Comparison of ENCODE assay signal across 24 cellular contexts in the genomic region with DNA sequence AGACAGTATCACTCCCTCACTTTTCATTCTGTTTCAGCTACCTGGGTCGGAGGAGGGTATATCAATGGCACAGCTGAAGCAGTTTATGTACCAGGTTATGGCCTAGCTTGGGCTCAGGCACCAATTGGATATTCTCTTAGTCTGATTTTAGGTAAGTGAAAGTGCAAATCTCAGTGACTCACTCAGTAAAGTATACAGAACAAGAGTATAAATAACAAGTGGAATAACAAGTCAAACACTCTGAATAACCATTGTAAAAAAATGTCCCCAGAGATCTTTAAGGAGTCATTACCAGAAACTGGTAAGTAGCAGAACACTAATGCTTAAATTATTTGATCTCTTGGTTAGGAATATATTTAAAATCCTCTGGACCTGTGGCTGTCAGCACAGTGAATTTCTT. TPM values are rescaled to one million over a fixed set of nuclear protein-coding genes. Genes with fewer than 3 reads are reported as not detected.
"Had no signal": no experiment of that assay in that cellular context is flagged by ENCODE, and none has a peak within 500 bp of the region (broad histone marks: within the 10 kb centered on the region; RNA-seq: fewer than 3 reads in every experiment).

No MANE protein-coding gene starts in this region.

- ATAC-seq: activated CD8-positive, alpha-beta memory T cell treated with anti-CD3 and anti-CD28 coated beads, Interleukin-2, amount 10 ng/mL, durations not matched to agents 7 days and 5 days; activated T-helper 17 cell treated with anti-CD3 and anti-CD28 coated beads, Interleukin-2, amount 50 U/mL, for 72 hours; body of pancreas had no signal

- H3K4me1 Mint-ChIP-seq: activated CD4-positive, alpha-beta memory T cell treated with anti-CD3 and anti-CD28 coated beads, Interleukin-2, amount 10 ng/mL, durations not matched to agents 7 days and 5 days; activated CD8-positive, alpha-beta memory T cell treated with anti-CD3 and anti-CD28 coated beads, Interleukin-2, amount 10 ng/mL, durations not matched to agents 7 days and 5 days; activated naive CD8-positive, alpha-beta T cell treated with anti-CD3 and anti-CD28 coated beads, Interleukin-2, amount 10 ng/mL, durations not matched to agents 7 days and 5 days; activated T-helper 17 cell treated with anti-CD3 and anti-CD28 coated beads, Interleukin-2, amount 50 U/mL, for 72 hours had no signal

- H3K27ac Mint-ChIP-seq: activated CD4-positive, alpha-beta memory T cell treated with anti-CD3 and anti-CD28 coated beads, Interleukin-2, amount 10 ng/mL, durations not matched to agents 7 days and 5 days; activated CD8-positive, alpha-beta memory T cell treated with anti-CD3 and anti-CD28 coated beads, Interleukin-2, amount 10 ng/mL, durations not matched to agents 7 days and 5 days; activated naive CD8-positive, alpha-beta T cell treated with anti-CD3 and anti-CD28 coated beads, Interleukin-2, amount 10 ng/mL, durations not matched to agents 7 days and 5 days; activated T-helper 17 cell treated with anti-CD3 and anti-CD28 coated beads, Interleukin-2, amount 50 U/mL, for 72 hours; nephron progenitor cell had no signal

- H3K36me3 Mint-ChIP-seq: activated CD8-positive, alpha-beta memory T cell treated with anti-CD3 and anti-CD28 coated beads, Interleukin-2, amount 10 ng/mL, durations not matched to agents 7 days and 5 days; activated naive CD8-positive, alpha-beta T cell treated with anti-CD3 and anti-CD28 coated beads, Interleukin-2, amount 10 ng/mL, durations not matched to agents 7 days and 5 days had no signal

- H3K9me3 ChIP-seq: body of pancreas, tibial nerve had no signal

- H3K9me3 Mint-ChIP-seq: activated CD4-positive, alpha-beta memory T cell treated with anti-CD3 and anti-CD28 coated beads, Interleukin-2, amount 10 ng/mL, durations not matched to agents 7 days and 5 days; activated naive CD8-positive, alpha-beta T cell treated with anti-CD3 and anti-CD28 coated beads, Interleukin-2, amount 10 ng/mL, durations not matched to agents 7 days and 5 days; activated T-helper 17 cell treated with anti-CD3 and anti-CD28 coated beads, Interleukin-2, amount 50 U/mL, for 72 hours; nephron progenitor cell had no signal

- H3K36me3 ChIP-seq: tibial nerve had no signal

- DNase-seq: activated CD4-positive, alpha-beta memory T cell treated with anti-CD3 and anti-CD28 coated beads, Interleukin-2, amount 10 ng/mL, durations not matched to agents 7 days and 5 days; activated CD4-positive, alpha-beta T cell treated with anti-CD3 and anti-CD28 coated beads for 48 hours; activated CD4-positive, CD25-positive, alpha-beta regulatory T cell; activated CD8-positive, alpha-beta memory T cell treated with anti-CD3 and anti-CD28 coated beads, Interleukin-2, amount 10 ng/mL, durations not matched to agents 7 days and 5 days; activated naive CD4-positive, alpha-beta T cell treated with Interleukin-2 at 50 U/mL for 16 hours; activated naive CD8-positive, alpha-beta T cell treated with anti-CD3 and anti-CD28 coated beads, Interleukin-2, amount 10 ng/mL, durations not matched to agents 7 days and 5 days; activated T-cell treated with anti-CD3 and anti-CD28 coated beads, Interleukin-2, amount 50 U/mL, for 1 hour; amygdala; body of pancreas; caudate nucleus; hypothalamus; islet precursor cell; nephron progenitor cell; nucleus accumbens; stimulated activated CD4-positive, alpha-beta T cell treated with anti-CD3 and anti-CD28 coated beads, Interleukin-2, amount 100 ng/mL, for 24 hours; stimulated activated naive CD4-positive, alpha-beta T cell treated with Interleukin-2 at 50 U/mL for 16 hours; substantia nigra; T1000 had no signal

- H3K27me3 ChIP-seq: body of pancreas had no signal

- H3K4me3 ChIP-seq: body of pancreas, tibial nerve had no signal

- H3K4me3 Mint-ChIP-seq: activated CD4-positive, alpha-beta memory T cell treated with anti-CD3 and anti-CD28 coated beads, Interleukin-2, amount 10 ng/mL, durations not matched to agents 7 days and 5 days; activated CD8-positive, alpha-beta memory T cell treated with anti-CD3 and anti-CD28 coated beads, Interleukin-2, amount 10 ng/mL, durations not matched to agents 7 days and 5 days; activated naive CD8-positive, alpha-beta T cell treated with anti-CD3 and anti-CD28 coated beads, Interleukin-2, amount 10 ng/mL, durations not matched to agents 7 days and 5 days; activated T-helper 17 cell treated with anti-CD3 and anti-CD28 coated beads, Interleukin-2, amount 50 U/mL, for 72 hours; nephron progenitor cell had no signal

- H3K27ac ChIP-seq: body of pancreas, epithelial cell of prostate, tibial nerve had no signal

- H3K4me1 ChIP-seq: body of pancreas, tibial nerve had no signal

RNA-seq across cellular contexts. Expression of gene SLC5A7, which starts 5.7 kb away (rescaled TPM):
- total RNA-seq: activated CD4-positive, alpha-beta memory T cell treated with anti-CD3 and anti-CD28 coated beads, Interleukin-2, amount 10 ng/mL, durations not matched to agents 7 days and 5 days; activated CD8-positive, alpha-beta memory T cell treated with anti-CD3 and anti-CD28 coated beads, Interleukin-2, amount 10 ng/mL, durations not matched to agents 7 days and 5 days; activated naive CD8-positive, alpha-beta T cell treated with anti-CD3 and anti-CD28 coated beads, Interleukin-2, amount 10 ng/mL, durations not matched to agents 7 days and 5 days; activated T-helper 17 cell treated with anti-CD3 and anti-CD28 coated beads, Interleukin-2, amount 50 U/mL, for 72 hours; dermis microvascular lymphatic vessel endothelial cell; myocyte; T-helper 1 cell treated with Interleukin-12 subunit alpha and Interleukin-12 subunit beta and Interleukin-4 antibody, amounts not matched to agents 30 ng/mL and 1 ng/mL, for 36 hours had no signal
